ENCODE assay signal across 8 cellular contexts in the genomic region with DNA sequence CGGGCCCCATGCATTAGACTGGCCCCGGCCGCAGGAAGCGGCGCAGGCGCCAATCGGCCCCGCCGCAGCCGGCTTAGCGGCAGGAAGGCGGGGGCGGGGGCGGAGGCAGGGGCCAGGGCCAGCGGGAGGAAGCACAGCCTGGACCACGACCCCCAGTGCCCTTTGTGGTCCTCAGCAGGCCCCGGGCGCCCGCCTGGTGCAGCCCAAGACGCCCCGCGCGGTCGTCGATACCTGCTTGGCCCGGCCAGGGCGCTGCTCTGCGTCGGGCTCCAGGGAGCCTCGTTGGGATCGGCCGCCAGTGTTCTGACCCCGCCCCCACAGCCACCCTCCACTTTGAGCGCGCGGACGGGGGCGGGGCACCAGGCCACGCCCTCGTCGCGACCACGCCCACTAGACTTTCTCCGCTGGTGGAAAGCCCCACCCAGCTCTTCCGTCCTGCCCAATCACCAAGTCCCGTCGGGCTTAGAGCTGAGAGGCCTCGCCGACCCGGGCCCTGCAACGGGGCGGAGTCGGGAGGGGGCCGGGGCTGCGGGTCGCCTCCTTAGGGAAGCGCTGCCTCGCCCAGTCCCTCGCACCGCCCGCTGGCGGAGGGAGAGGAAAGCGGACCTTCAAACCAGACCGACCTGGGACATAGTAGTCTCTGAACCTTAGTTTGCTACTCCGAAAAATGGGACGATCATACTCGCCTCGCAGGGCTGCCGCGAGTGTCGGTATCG. TPM values are rescaled to one million over a fixed set of nuclear protein-coding genes. Genes with fewer than 3 reads are reported as not detected.
DNase-seq lines count a peak whose midpoint lies in the region; ATAC-seq, FAIRE-seq and TF ChIP-seq lines count a peak whose summit lies in the region.

A gene with protein sequence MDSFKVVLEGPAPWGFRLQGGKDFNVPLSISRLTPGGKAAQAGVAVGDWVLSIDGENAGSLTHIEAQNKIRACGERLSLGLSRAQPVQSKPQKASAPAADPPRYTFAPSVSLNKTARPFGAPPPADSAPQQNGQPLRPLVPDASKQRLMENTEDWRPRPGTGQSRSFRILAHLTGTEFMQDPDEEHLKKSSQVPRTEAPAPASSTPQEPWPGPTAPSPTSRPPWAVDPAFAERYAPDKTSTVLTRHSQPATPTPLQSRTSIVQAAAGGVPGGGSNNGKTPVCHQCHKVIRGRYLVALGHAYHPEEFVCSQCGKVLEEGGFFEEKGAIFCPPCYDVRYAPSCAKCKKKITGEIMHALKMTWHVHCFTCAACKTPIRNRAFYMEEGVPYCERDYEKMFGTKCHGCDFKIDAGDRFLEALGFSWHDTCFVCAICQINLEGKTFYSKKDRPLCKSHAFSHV (minus strand): TSS at position 308 of the 716 bp plus-strand sequence. CDS start 1,092 bp downstream, outside the sequence.

- no peak within 1 kb of the TSS for H2BK20ac ChIP-seq in H1 (ENCODE audit: low read length)

- ATAC-seq in GM21360 (IDR thresholded peaks at IDR 0.05; ENCODE audit: unreplicated experiment) = peak; percentile 67

- peak in 1 of 3 experiments; percentile 7; a peak in 1 of 4 replicates for TF ChIP-seq CTCF in H1 (IDR thresholded peaks at IDR 0.05; ENCODE audit: control extremely low read depth in 1 of 3, insufficient read depth in 1 of 3, low read depth in 1 of 3, low read length in 3 of 3)

- peaks cover 0 to 31% (median 27%) of the 10 kb centered on the region in 4 experiments; a peak in 6 of 7 replicates for H3K4me1 ChIP-seq in H1 (replicated peaks in 1 of 4; ENCODE audit: control insufficient read depth in 3 of 4, insufficient read depth in 4 of 4, low read length in 3 of 4)
- peaks cover 11% of the 10 kb centered on the region for H3K4me1 ChIP-seq in mesendoderm (ENCODE audit: control insufficient read depth, low read depth, low read length)

- peak in 1 of 2 experiments; percentile 91; a peak in 1 of 3 replicates for TF ChIP-seq POLR2A in H1 (IDR thresholded peaks at IDR 0.05; ENCODE audit: control extremely low read depth in 1 of 2, low read depth in 2 of 2, low read length in 2 of 2)

- peak within 1 kb of the TSS; percentile 68; the same call in 1 of the 2 replicates for H2BK12ac ChIP-seq in H1 (ENCODE audit: low read depth, low read length)

- H3K23me2 ChIP-seq in H1 (ENCODE audit: low read depth, low read length) = peaks cover 10% of the 10 kb centered on the region

- CTCF ChIA-PET in H1 (lab: Charles Lee; ENCODE audit: partially characterized antibody) = interaction anchor here (0.6 to 20.8 kb wide), 8 partner anchors 7 to 188 kb away, joined by 3 to 306 read pairs (median 4); partner anchors contain the start of genes DOK3 and PRR7

- H2AK5ac ChIP-seq in H1 (ENCODE audit: low read depth, low read length) (no peak within 1 kb of the TSS), mesendoderm (ENCODE audit: low read length) (peak within 1 kb of the TSS; percentile 64)

- H4K5ac ChIP-seq in H1 (ENCODE audit: insufficient read length, low read depth, low read length) = peak within 1 kb of the TSS; percentile 89
- no peak within 1 kb of the TSS for H4K5ac ChIP-seq in mesendoderm (ENCODE audit: low read length)

- peak within 1 kb of the TSS; percentile 91 for H4K8ac ChIP-seq in H1 (ENCODE audit: extremely low read depth, insufficient read depth, low read length)
- H4K8ac ChIP-seq in mesendoderm (ENCODE audit: low read depth, low read length) = peak within 1 kb of the TSS; percentile 44

- H3K14ac ChIP-seq in H1 (ENCODE audit: insufficient read length) = no peak within 1 kb of the TSS

- H2BK120ac ChIP-seq in H1 (replicated peaks; ENCODE audit: low read depth, low read length) (no peak within 1 kb of the TSS), mesendoderm (ENCODE audit: low read depth, low read length) (peak within 1 kb of the TSS; percentile 24)

- DNase-seq in COLO829 (ENCODE audit: low spot score) = peak; percentile 88
- DNase-seq in HTR-8/SVneo (ENCODE audit: insufficient read length, low spot score) = peak; percentile 98
- DNase-seq in NOMO-1 treated with DMSO at 0.1 percent for 48 hours (lab: John Stamatoyannopoulos, UW; ENCODE audit: unreplicated experiment) = peak; percentile 96
- peak; percentile 83 to 87 for DNase-seq in activated CD8-positive, alpha-beta memory T cell treated with anti-CD3 and anti-CD28 coated beads for 4 hours (ENCODE audit: low read depth in 2 of 2)
- DNase-seq in H1 (ENCODE audit: low read depth in 1 of 2, low spot score in 2 of 2) = peak; percentile 98 to 99
- DNase-seq in mesendoderm = peak; percentile 99
- peak; percentile 88 for DNase-seq in stimulated activated CD8-positive, alpha-beta memory T cell treated with anti-CD3 and anti-CD28 coated beads, Interleukin-15, amount 100 ng/mL, for 1 hour (ENCODE audit: low read depth)

- H2BK15ac ChIP-seq in H1 (ENCODE audit: low read length) = peak within 1 kb of the TSS; percentile 92; the same call in 1 of the 2 replicates
- H2BK15ac ChIP-seq in mesendoderm (replicated peaks; ENCODE audit: low read depth) = no peak within 1 kb of the TSS

- H4K20me1 ChIP-seq in H1 (replicated peaks in 1 of 2; ENCODE audit: control insufficient read depth in 1 of 2, insufficient read depth in 2 of 2, low read length in 2 of 2) = peaks cover 3 to 4% of the 10 kb centered on the region in 2 experiments

- H3K27me3 ChIP-seq in H1 (replicated peaks in 1 of 4; ENCODE audit: control insufficient read depth in 3 of 4, extremely low read depth in 1 of 4, insufficient read depth in 3 of 4, low read length in 3 of 4) = peaks cover 2 to 12% (median 11%) of the 10 kb centered on the region in 4 experiments; a peak in 6 of 7 replicates
- H3K27me3 ChIP-seq in mesendoderm (ENCODE audit: insufficient read depth, low read length, poor library complexity) = no peaks in the 10 kb centered on the region

- no peaks in the 10 kb centered on the region; the same call in 1 of the 2 replicates for H3K79me1 ChIP-seq in H1 (ENCODE audit: low read depth, low read length)
- H3K79me1 ChIP-seq in mesendoderm (ENCODE audit: low read length) = peaks cover 2% of the 10 kb centered on the region

- H3K9ac ChIP-seq in H1 (replicated peaks in 1 of 4; ENCODE audit: extremely low read depth in 1 of 4, low read depth in 3 of 4, low read length in 3 of 4) = peak within 1 kb of the TSS; percentile 46 to 93 (median 84)
- H3K9ac ChIP-seq in mesendoderm (ENCODE audit: low read length) = peak within 1 kb of the TSS; percentile 97

- WGBS in H1 (ENCODE audit: extremely low coverage in 1 of 2, insufficient coverage in 1 of 2, insufficient read length in 1 of 2, insufficient replicate concordance in 2 of 2, low coverage in 1 of 2, low lambda C conversion rate in 2 of 2, missing lambda C conversion rate in 1 of 2), 2 experiments = 2% methylated on average over 46 of the region's 72 CpGs; no CpG with 5 or more reads in 1 of the 2 experiments
- WGBS in mesendoderm (ENCODE audit: extremely low coverage, insufficient coverage, low lambda C conversion rate) = no CpG with 5 or more reads among the region's 72 CpGs

- no peaks in the 10 kb centered on the region for H3K9me3 ChIP-seq in H1 (ENCODE audit: insufficient read depth in 2 of 2, low read depth in 1 of 2, low read length in 1 of 2)

- H3K56ac ChIP-seq in H1 (replicated peaks; ENCODE audit: insufficient read length, low read depth, low read length) (peak within 1 kb of the TSS; percentile 70), mesendoderm (ENCODE audit: low read length) (peak within 1 kb of the TSS; percentile 99)

- H3K27ac ChIP-seq in H1 (ENCODE audit: low read depth, low read length) (peak within 1 kb of the TSS; percentile 98), mesendoderm (ENCODE audit: low read depth, low read length) (peak within 1 kb of the TSS; percentile 95)

- H4K91ac ChIP-seq in H1 (replicated peaks; ENCODE audit: insufficient read length, low read length) = peak within 1 kb of the TSS; percentile 88

- FAIRE-seq in HTR-8/SVneo (lab: Jason Lieb, UNC) = peak; percentile 58
- FAIRE-seq in H1 (lab: Jason Lieb, UNC) = no peak

- POLR2A ChIA-PET in H1 (lab: Charles Lee; ENCODE audit: partially characterized antibody) = interaction anchor here (0.6 to 67.5 kb wide), 16 partner anchors 18 to 148 kb away, joined by 3 to 3349 read pairs (median 4); partner anchors contain the start of genes DBN1, DDX41, DOK3 and GRK6

- H3K4me2 ChIP-seq in H1 (ENCODE audit: insufficient read depth in 1 of 2, low read depth in 2 of 2, low read length in 2 of 2) (peak within 1 kb of the TSS; percentile 88 to 91), mesendoderm (ENCODE audit: low read length) (peak within 1 kb of the TSS; percentile 79)

- H3K4ac ChIP-seq in H1 (replicated peaks; ENCODE audit: insufficient read length, low read depth, low read length) (peak within 1 kb of the TSS; percentile 93), mesendoderm (ENCODE audit: low read depth, low read length) (peak within 1 kb of the TSS; percentile 85)

- no peak within 1 kb of the TSS for H2AFZ ChIP-seq in H1 (ENCODE audit: low read length)

- H3K23ac ChIP-seq in H1 (ENCODE audit: insufficient read length) (no peak within 1 kb of the TSS), mesendoderm (ENCODE audit: low read length) (peak within 1 kb of the TSS; percentile 76)

- H3K18ac ChIP-seq in H1 (ENCODE audit: extremely low read depth, low read length) (peak within 1 kb of the TSS; percentile 91), mesendoderm (ENCODE audit: low read length) (peak within 1 kb of the TSS; percentile 94)

- H3K79me2 ChIP-seq in H1 (ENCODE audit: control insufficient read depth in 1 of 2, insufficient read depth in 2 of 2, low read length in 2 of 2) (peaks cover 0 to 8% of the 10 kb centered on the region in 2 experiments; a peak in 1 of 4 replicates), mesendoderm (ENCODE audit: control insufficient read depth, insufficient read depth, low read length) (peaks cover 2% of the 10 kb centered on the region)

- no peak for TF ChIP-seq RAD21 in H1 (IDR thresholded peaks at IDR 0.05 in 1 of 2, conservative IDR thresholded peaks at IDR 0.05 in 1 of 2; ENCODE audit: low read depth in 2 of 2, low read length in 2 of 2)

- peak within 1 kb of the TSS; percentile 61 to 83 (median 68) for H3K4me3 ChIP-seq in H1 (ENCODE audit: extremely low read depth in 1 of 4, insufficient read depth in 2 of 4, low read depth in 3 of 4, low read length in 4 of 4)
- H3K4me3 ChIP-seq in mesendoderm (ENCODE audit: low read length) = peak within 1 kb of the TSS; percentile 63

- TF ChIP-seq EP300 in H1 (IDR thresholded peaks at IDR 0.05; ENCODE audit: borderline replicate concordance in 1 of 2, low read depth in 2 of 2, low read length in 2 of 2) = no peak

- H3K36me3 ChIP-seq in H1 (ENCODE audit: control insufficient read depth in 2 of 4, insufficient read depth in 4 of 4, low read length in 3 of 4) (peaks cover 0 to 5% (median 3%) of the 10 kb centered on the region in 4 experiments; a peak in 4 of 8 replicates), mesendoderm (ENCODE audit: control insufficient read depth, insufficient read depth, low read length) (no peaks in the 10 kb centered on the region)

- H2BK5ac ChIP-seq in H1 (ENCODE audit: low read depth, low read length) (peak within 1 kb of the TSS; percentile 91; the same call in 1 of the 2 replicates), mesendoderm (ENCODE audit: low read length) (peak within 1 kb of the TSS; percentile 98)

RNA-seq across cellular contexts. Expression of the gene that starts here (rescaled TPM):
- 86.7 and 94.2 TPM in 2 replicates for total RNA-seq in H1 (2021; fragmentation: NEBNext Ultra II Directional; extraction: Animal tissue kit (Norgen Biotek cat#: 25700))
- polyA plus RNA-seq in H1 (2011; rRNA removed) = 67.3 and 118 TPM in 2 replicates
- 69.8 TPM for polyA plus RNA-seq in H1 (2011; cell fraction: cytosol; rRNA removed)
- polyA plus RNA-seq in H1 (2011; cell fraction: nucleus; rRNA removed) = 396 TPM
- polyA plus RNA-seq in H1 (2012, experiment 1 of 2) = 66.9 to 114 TPM (median 104 TPM) in 4 replicates
- polyA plus RNA-seq in H1 (2012, experiment 2 of 2) = 72.7 TPM
- polyA plus RNA-seq in H1 (2013, experiment 1 of 2) = 55.8 TPM
- polyA plus RNA-seq in H1 (2013, experiment 2 of 2) = 54.4 TPM
- 22.3 and 28.0 TPM in 2 replicates for polyA minus RNA-seq in H1 (2011; rRNA and poly(A)+ RNA removed)
- polyA minus RNA-seq in H1 (2011; cell fraction: cytosol; rRNA and poly(A)+ RNA removed) = 53.7 TPM
- polyA minus RNA-seq in H1 (2011; cell fraction: nucleus; rRNA and poly(A)+ RNA removed) = 149 TPM
- 117 TPM for polyA plus RNA-seq in mesendoderm (2013, experiment 1 of 2)
- polyA plus RNA-seq in mesendoderm (2013, experiment 2 of 2) = 119 TPM

Comparison
In these comparisons a context has a peak if more than half of its experiments do, and no peak if none do; other contexts are left out.
1. Peak in every context shown above with its lines: DNase-seq, ATAC-seq, H3K4me3 ChIP-seq and H3K27ac ChIP-seq.